8 cellular contexts compared by ENCODE assay signal in genomic region chr18:69636529-69637301, GRCh38.
A peak's percentile ranks its signal among the peaks of the same experiment; 100 is the strongest.
DNase-seq lines count a peak whose midpoint lies in the region; ATAC-seq, FAIRE-seq and TF ChIP-seq lines count a peak whose summit lies in the region.

No MANE protein-coding gene starts in this region.

- no peak for TF ChIP-seq POLR2A in tibial nerve (IDR thresholded peaks at IDR 0.05)

- H3K4me1 ChIP-seq in BE2C (no peaks in the 10 kb centered on the region), tibial nerve (no peaks in the 10 kb centered on the region), kidney (ENCODE audit: control insufficient read depth in 1 of 2, insufficient read depth in 1 of 2, low read depth in 1 of 2, low read length in 2 of 2) (no peaks in the 10 kb centered on the region)

- no peak for FAIRE-seq in kidney (lab: Jason Lieb, UNC)

- ATAC-seq in GM18873 (IDR thresholded peaks at IDR 0.05; ENCODE audit: low FRiP score, unreplicated experiment), result peak; percentile 83
- peak; percentile 38 for ATAC-seq in HG03469 (IDR thresholded peaks at IDR 0.05; ENCODE audit: unreplicated experiment)
- no peak for ATAC-seq in esophagus mucosa

- no peak overlapping the region for H3K9ac ChIP-seq in kidney (ENCODE audit: low read length in 2 of 2)

- TF ChIP-seq CTCF in BE2C (IDR thresholded peaks at IDR 0.05; ENCODE audit: low read depth, low read length) (peak; percentile 32), tibial nerve (IDR thresholded peaks at IDR 0.05) (no peak), kidney (IDR thresholded peaks at IDR 0.05; ENCODE audit: borderline replicate concordance, extremely low read depth, insufficient read depth) (no peak)

- H3K36me3 ChIP-seq in BE2C, result no peaks in the 10 kb centered on the region
- no peaks in the 10 kb centered on the region for H3K36me3 ChIP-seq in tibial nerve
- no peaks in the 10 kb centered on the region for H3K36me3 ChIP-seq in kidney (ENCODE audit: control insufficient read depth in 1 of 2, insufficient read depth in 2 of 2, low read length in 2 of 2)

- intact Hi-C loops in kidney (cut with DNase I), result no loop called here

- 88 to 91% methylated on average over 6 of the region's 6 CpGs for WGBS in tibial nerve, 2 donors

- DNase-seq in BE2C (peak; percentile 19), NCI-H1694 (lab: John Stamatoyannopoulos, UW) (no peak), tibial nerve (ENCODE audit: low spot score in 2 of 2) (no peak), kidney (no peak)
- peak; percentile 5 for DNase-seq in effector CD4-positive, alpha-beta T cell

- H3K27ac ChIP-seq in tibial nerve (no peak overlapping the region), kidney (ENCODE audit: low read depth in 2 of 2, low read length in 2 of 2) (no peak overlapping the region)

- H3K4me3 ChIP-seq in BE2C (ENCODE audit: low read depth, low read length), result no peak overlapping the region
- no peak overlapping the region for H3K4me3 ChIP-seq in tibial nerve
- H3K4me3 ChIP-seq in kidney (ENCODE audit: low read length in 2 of 2), result no peak overlapping the region

- H3K9me3 ChIP-seq in BE2C, result no peaks in the 10 kb centered on the region
- H3K9me3 ChIP-seq in tibial nerve, result no peaks in the 10 kb centered on the region
- H3K9me3 ChIP-seq in kidney (ENCODE audit: control insufficient read depth in 1 of 2, low read length in 2 of 2), result no peaks in the 10 kb centered on the region

- no peak for TF ChIP-seq EP300 in tibial nerve (IDR thresholded peaks at IDR 0.05)

- H3K27me3 ChIP-seq in BE2C, result no peaks in the 10 kb centered on the region
- no peaks in the 10 kb centered on the region for H3K27me3 ChIP-seq in tibial nerve

Comparison
In these comparisons a context has a peak if more than half of its experiments do, and no peak if none do; other contexts are left out.
1. DNase-seq: peak in BE2C (single experiment) and effector CD4-positive, alpha-beta T cell (single experiment); none in NCI-H1694 (single experiment), tibial nerve (0 of 2) and kidney (single experiment).